Comparison of ENCODE assay signal across 8 cellular contexts in genomic region chr11:3614742-3615171, GRCh38. TPM values are rescaled to one million over a fixed set of nuclear protein-coding genes. Genes with fewer than 3 reads are reported as not detected.
DNase-seq lines count a peak whose midpoint lies in the region; ATAC-seq, FAIRE-seq and TF ChIP-seq lines count a peak whose summit lies in the region.

No MANE protein-coding gene starts in this region.

- no peak for TF ChIP-seq POLR2A in HepG2 (IDR thresholded peaks at IDR 0.05; ENCODE audit: insufficient read depth in 1 of 2, low read depth in 2 of 2, low read length in 2 of 2)

- no peak for FAIRE-seq in HepG2 (lab: Jason Lieb, UNC)

- POLR2A ChIA-PET in HepG2 (lab: Yijun Ruan, JAX): no interaction called here

- in situ Hi-C loops in HepG2 (cut with HindIII; ENCODE audit: extremely low pct_ligation_motif_present, low pct_unique_long_range_greater_than_20kb): no loop called here

- H3K27ac ChIP-seq in HepG2 (ENCODE audit: extremely low read length, insufficient read depth, low read length): no peak overlapping the region

- no peaks in the 10 kb centered on the region; the same call in 1 of the 2 replicates for H4K20me1 ChIP-seq in HepG2 (ENCODE audit: insufficient read depth, low read length)

- DNase-seq in activated CD8-positive, alpha-beta memory T cell treated with anti-CD3 and anti-CD28 coated beads for 24 hours: peak; percentile 62
- no peak for DNase-seq in HepG2 (ENCODE audit: low spot score)
- peak; percentile 51 for DNase-seq in ureter (ENCODE audit: low spot score)
- no peak for DNase-seq in COLO668 (lab: John Stamatoyannopoulos, UW; ENCODE audit: unreplicated experiment)
- no peak for DNase-seq in retina

- H3K27me3 ChIP-seq in HepG2 (ENCODE audit: control insufficient read depth in 1 of 2, insufficient read depth in 2 of 2, low read length in 2 of 2): no peaks in the 10 kb centered on the region; a peak in 3 of 5 replicates

- 17% methylated on average over 5 of the region's 5 CpGs for WGBS in HepG2 (ENCODE audit: low lambda C conversion rate)

- H3K79me2 ChIP-seq in HepG2 (ENCODE audit: insufficient read depth, low read length): no peaks in the 10 kb centered on the region

- TF ChIP-seq EP300 in HepG2 (IDR thresholded peaks at IDR 0.05; ENCODE audit: low read depth in 2 of 2, low read length in 2 of 2) (no peak), HepG2 (CRISPR knock-in tag; IDR thresholded peaks at IDR 0.05; ENCODE audit: borderline replicate concordance) (no peak)

- no peak overlapping the region for H3K4me2 ChIP-seq in HepG2 (ENCODE audit: low read depth, low read length)

- no peak overlapping the region for H2AFZ ChIP-seq in HepG2 (ENCODE audit: low read length)

- H3K4me3 ChIP-seq in HepG2 (replicated peaks in 1 of 3; ENCODE audit: insufficient read depth in 1 of 3, low read depth in 2 of 3, low read length in 3 of 3): no peak overlapping the region

- H3K4me1 ChIP-seq in HepG2 (ENCODE audit: insufficient read depth, low read length): no peaks in the 10 kb centered on the region

- intact Hi-C loops in HepG2 (cut with micrococcal nuclease; ENCODE audit: unreplicated experiment): no loop called here

- BruUV-seq in HepG2 (replicated peaks; lab: Mats Ljungman, UMichigan): no TSS peak

- CTCF ChIA-PET in HepG2 (lab: Yijun Ruan, JAX; ENCODE audit: low intra/inter-chr PET ratio, low total read pairs): no interaction called here

- no peaks in the 10 kb centered on the region for H3K9me3 ChIP-seq in HepG2 (ENCODE audit: low read length)

- no peak for TF ChIP-seq RAD21 in HepG2 (CRISPR knock-in tag; IDR thresholded peaks at IDR 0.05)

- H3K36me3 ChIP-seq in HepG2 (replicated peaks in 1 of 2; ENCODE audit: control insufficient read depth in 1 of 2, insufficient read depth in 2 of 2, low read length in 2 of 2): no peaks in the 10 kb centered on the region

- TF ChIP-seq CTCF in HepG2 (CRISPR knock-in tag; IDR thresholded peaks at IDR 0.05): no peak

- ATAC-seq in GM18502 (IDR thresholded peaks at IDR 0.05; ENCODE audit: poor library complexity, unreplicated experiment): peak; percentile 77
- ATAC-seq in HG03354 (IDR thresholded peaks at IDR 0.05; ENCODE audit: poor library complexity, severe bottlenecking, unreplicated experiment): peak; percentile 68
- ATAC-seq in HepG2: no peak
- ATAC-seq in HG03135 (IDR thresholded peaks at IDR 0.05; ENCODE audit: unreplicated experiment): no peak

- H3K9ac ChIP-seq in HepG2 (ENCODE audit: insufficient read depth, low read depth, low read length): no peak overlapping the region

TF ChIP-seq in HepG2, 621 proteins besides CTCF, POLR2A, EP300 and RAD21 (continues in another document):
- TF ChIP-seq ZFP36L1 (CRISPR knock-in tag; IDR thresholded peaks at IDR 0.05) (no peak), CEBPB (IDR thresholded peaks at IDR 0.05; ENCODE audit: borderline replicate concordance, low read depth, low read length) (no peak), MTF1 (CRISPR knock-in tag; IDR thresholded peaks at IDR 0.05) (no peak)

RNA-seq across cellular contexts. Expression of gene ART5, which starts 27.0 kb away (rescaled TPM):
- total RNA-seq in HepG2 (2016; rRNA removed; fragmentation: Illumina TruSeq; extraction: Trizol) (0.52 and 0.93 TPM in 2 replicates), ureter (not detected)
- 0.40 and 0.71 TPM in 2 replicates for total RNA-seq in HepG2 (2016; cell fraction: cytosol; rRNA removed; fragmentation: Illumina TruSeq; extraction: Trizol; ENCODE audit: low read depth)
- total RNA-seq in HepG2 (2016; cell fraction: insoluble cytoplasmic fraction; rRNA removed; fragmentation: Illumina TruSeq; extraction: Trizol): 0.94 and 1.6 TPM in 2 replicates
- 0.49 and 0.83 TPM in 2 replicates for total RNA-seq in HepG2 (2016; cell fraction: membrane; rRNA removed; fragmentation: Illumina TruSeq; extraction: Trizol)
- 0.91 and 2.2 TPM in 2 replicates for total RNA-seq in HepG2 (2016; cell fraction: nucleus; rRNA removed; fragmentation: Illumina TruSeq; extraction: Trizol)
- polyA plus RNA-seq in HepG2 (2011; rRNA removed): 0.48 and 0.55 TPM in 2 replicates
- polyA plus RNA-seq in HepG2 (2011; cell fraction: cytosol; rRNA removed): 0.32 and 0.40 TPM in 2 replicates
- polyA plus RNA-seq in HepG2 (2011; cell fraction: nucleus; rRNA removed): 0.35 and 0.47 TPM in 2 replicates
- 0.62 and 0.65 TPM in 2 replicates for polyA plus RNA-seq in HepG2 (2012)
- 0.45 and 0.49 TPM in 2 replicates for polyA plus RNA-seq in HepG2 (2016; cell fraction: cytosol; fragmentation: Illumina TruSeq; extraction: Trizol; ENCODE audit: low read depth)
- 0.36 TPM in 1 of 2 replicates, not detected in the other for polyA plus RNA-seq in HepG2 (2016; cell fraction: insoluble cytoplasmic fraction; fragmentation: Illumina TruSeq; extraction: Trizol; ENCODE audit: low read depth)
- 0.24 and 0.34 TPM in 2 replicates for polyA plus RNA-seq in HepG2 (2016; cell fraction: membrane; fragmentation: Illumina TruSeq; extraction: Trizol; ENCODE audit: low read depth)
- polyA plus RNA-seq in HepG2 (2016; cell fraction: nucleus; fragmentation: Illumina TruSeq; extraction: Trizol; ENCODE audit: insufficient read depth, low read depth): 0.65 and 2.1 TPM in 2 replicates
- 0.30 TPM in 1 of 2 replicates, not detected in the other for polyA minus RNA-seq in HepG2 (2011; rRNA and poly(A)+ RNA removed; ENCODE audit: low replicate concordance)
- not detected in 2 replicates for polyA minus RNA-seq in HepG2 (2011; cell fraction: cytosol; rRNA and poly(A)+ RNA removed)
- not detected in 2 replicates for polyA minus RNA-seq in HepG2 (2011; cell fraction: nucleus; rRNA and poly(A)+ RNA removed)

RNA-seq across cellular contexts. Expression of gene ART1, which starts 30.2 kb away (rescaled TPM):
- total RNA-seq in HepG2 (2016; rRNA removed; fragmentation: Illumina TruSeq; extraction: Trizol) (not detected in 2 replicates), ureter (not detected)
- not detected in 2 replicates for total RNA-seq in HepG2 (2016; cell fraction: cytosol; rRNA removed; fragmentation: Illumina TruSeq; extraction: Trizol; ENCODE audit: low read depth)
- not detected in 2 replicates for total RNA-seq in HepG2 (2016; cell fraction: insoluble cytoplasmic fraction; rRNA removed; fragmentation: Illumina TruSeq; extraction: Trizol)
- total RNA-seq in HepG2 (2016; cell fraction: membrane; rRNA removed; fragmentation: Illumina TruSeq; extraction: Trizol): not detected in 2 replicates
- not detected in 2 replicates for total RNA-seq in HepG2 (2016; cell fraction: nucleus; rRNA removed; fragmentation: Illumina TruSeq; extraction: Trizol)
- polyA plus RNA-seq in HepG2 (2011; rRNA removed): not detected in 2 replicates
- polyA plus RNA-seq in HepG2 (2011; cell fraction: cytosol; rRNA removed): not detected in 2 replicates
- not detected in 2 replicates for polyA plus RNA-seq in HepG2 (2011; cell fraction: nucleus; rRNA removed)
- not detected in 2 replicates for polyA plus RNA-seq in HepG2 (2012)
- not detected in 2 replicates for polyA plus RNA-seq in HepG2 (2016; cell fraction: cytosol; fragmentation: Illumina TruSeq; extraction: Trizol; ENCODE audit: low read depth)
- polyA plus RNA-seq in HepG2 (2016; cell fraction: insoluble cytoplasmic fraction; fragmentation: Illumina TruSeq; extraction: Trizol; ENCODE audit: low read depth): not detected in 2 replicates
- polyA plus RNA-seq in HepG2 (2016; cell fraction: membrane; fragmentation: Illumina TruSeq; extraction: Trizol; ENCODE audit: low read depth): not detected in 2 replicates
- not detected in 2 replicates for polyA plus RNA-seq in HepG2 (2016; cell fraction: nucleus; fragmentation: Illumina TruSeq; extraction: Trizol; ENCODE audit: insufficient read depth, low read depth)
- polyA minus RNA-seq in HepG2 (2011; rRNA and poly(A)+ RNA removed; ENCODE audit: low replicate concordance): not detected in 2 replicates
- polyA minus RNA-seq in HepG2 (2011; cell fraction: cytosol; rRNA and poly(A)+ RNA removed): not detected in 2 replicates
- polyA minus RNA-seq in HepG2 (2011; cell fraction: nucleus; rRNA and poly(A)+ RNA removed): not detected in 2 replicates

RNA-seq across cellular contexts. Expression of gene CHRNA10, which starts 56.4 kb away (rescaled TPM):
- total RNA-seq in HepG2 (2016; rRNA removed; fragmentation: Illumina TruSeq; extraction: Trizol) (0.27 and 0.71 TPM in 2 replicates), ureter (2.4 TPM)
- total RNA-seq in HepG2 (2016; cell fraction: cytosol; rRNA removed; fragmentation: Illumina TruSeq; extraction: Trizol; ENCODE audit: low read depth): 0.30 and 0.44 TPM in 2 replicates
- 0.16 and 0.50 TPM in 2 replicates for total RNA-seq in HepG2 (2016; cell fraction: insoluble cytoplasmic fraction; rRNA removed; fragmentation: Illumina TruSeq; extraction: Trizol)
- 0.34 and 0.68 TPM in 2 replicates for total RNA-seq in HepG2 (2016; cell fraction: membrane; rRNA removed; fragmentation: Illumina TruSeq; extraction: Trizol)
- 1.5 TPM in 2 replicates for total RNA-seq in HepG2 (2016; cell fraction: nucleus; rRNA removed; fragmentation: Illumina TruSeq; extraction: Trizol)
- 0.44 and 0.53 TPM in 2 replicates for polyA plus RNA-seq in HepG2 (2011; rRNA removed)
- polyA plus RNA-seq in HepG2 (2011; cell fraction: cytosol; rRNA removed): 0.19 and 0.27 TPM in 2 replicates
- 2.7 and 3.7 TPM in 2 replicates for polyA plus RNA-seq in HepG2 (2011; cell fraction: nucleus; rRNA removed)
- polyA plus RNA-seq in HepG2 (2012): 0.17 and 0.55 TPM in 2 replicates
- polyA plus RNA-seq in HepG2 (2016; cell fraction: cytosol; fragmentation: Illumina TruSeq; extraction: Trizol; ENCODE audit: low read depth): 0.38 and 0.52 TPM in 2 replicates
- polyA plus RNA-seq in HepG2 (2016; cell fraction: insoluble cytoplasmic fraction; fragmentation: Illumina TruSeq; extraction: Trizol; ENCODE audit: low read depth): 0.15 TPM in 1 of 2 replicates, not detected in the other
- polyA plus RNA-seq in HepG2 (2016; cell fraction: membrane; fragmentation: Illumina TruSeq; extraction: Trizol; ENCODE audit: low read depth): 0.33 and 0.40 TPM in 2 replicates
- polyA plus RNA-seq in HepG2 (2016; cell fraction: nucleus; fragmentation: Illumina TruSeq; extraction: Trizol; ENCODE audit: insufficient read depth, low read depth): 1.9 and 2.6 TPM in 2 replicates
- polyA minus RNA-seq in HepG2 (2011; rRNA and poly(A)+ RNA removed; ENCODE audit: low replicate concordance): 2.7 and 7.7 TPM in 2 replicates
- not detected in 2 replicates for polyA minus RNA-seq in HepG2 (2011; cell fraction: cytosol; rRNA and poly(A)+ RNA removed)
- 1.9 and 3.6 TPM in 2 replicates for polyA minus RNA-seq in HepG2 (2011; cell fraction: nucleus; rRNA and poly(A)+ RNA removed)

Comparison
In these comparisons a context has a peak if more than half of its experiments do, and no peak if none do; other contexts are left out.
1. ATAC-seq: peak in GM18502 (single experiment) and HG03354 (single experiment); none in HepG2 (single experiment) and HG03135 (single experiment).
2. DNase-seq: peak in activated CD8-positive, alpha-beta memory T cell treated with anti-CD3 and anti-CD28 coated beads for 24 hours (single experiment) and ureter (single experiment); none in HepG2 (single experiment), COLO668 (single experiment) and retina (single experiment).